1 cellular context compared by ENCODE assay signal in the genomic region with DNA sequence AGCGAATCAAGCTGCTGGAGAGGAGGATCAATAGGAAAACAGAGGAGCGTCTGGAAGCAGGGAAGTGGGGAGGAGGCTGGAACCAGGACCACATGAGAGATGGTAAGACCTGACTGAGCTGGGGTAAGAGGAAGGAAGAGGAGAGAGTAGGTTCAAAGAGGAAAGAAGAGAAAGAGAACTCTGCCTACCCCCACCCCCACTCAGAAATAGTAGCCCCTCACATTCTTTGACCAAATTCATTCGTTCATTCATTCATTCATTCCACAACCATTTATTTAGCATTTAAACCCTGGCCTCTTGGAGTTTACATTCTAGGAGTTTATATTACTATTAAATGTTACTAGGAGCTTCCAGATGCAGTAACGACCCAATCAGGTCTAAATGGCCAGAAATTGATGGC.
TF ChIP-seq lines count a peak whose summit lies in the region.

No MANE protein-coding gene starts in this region.

TF ChIP-seq in HepG2, 621 proteins besides CTCF, POLR2A, EP300 and RAD21:
- no peak for TF ChIP-seq NFIB (CRISPR knock-in tag; IDR thresholded peaks at IDR 0.05; ENCODE audit: borderline replicate concordance)
- TF ChIP-seq ZNF33B (CRISPR knock-in tag; IDR thresholded peaks at IDR 0.05) = no peak
- TF ChIP-seq ZNF24 (IDR thresholded peaks at IDR 0.05) = peak; percentile 77
